In genomic region chr3:37183375-37183831, GRCh38 we compare ENCODE assay signal across 9 cellular contexts. TPM values are rescaled to one million over a fixed set of nuclear protein-coding genes. Genes with fewer than 3 reads are reported as not detected.
DNase-seq lines count a peak whose midpoint lies in the region; ATAC-seq and TF ChIP-seq lines count a peak whose summit lies in the region.
"Had no signal": no experiment of that assay in that cellular context is flagged by ENCODE, and none has a peak within 500 bp of the region (broad histone marks: within the 10 kb centered on the region; RNA-seq: fewer than 3 reads in every experiment).

No MANE protein-coding gene starts in this region.

- H3K9me3 Mint-ChIP-seq in CD4-positive, alpha-beta T cell: no peaks in the 10 kb centered on the region
- H3K9me3 Mint-ChIP-seq: activated T-cell treated with anti-CD3 and anti-CD28 coated beads, Interleukin-2, amount 50 U/mL, for 4 hours had no signal

- POLR2A ChIA-PET in CD4-positive, alpha-beta T cell (lab: Charles Lee): no interaction called here

- no peaks in the 10 kb centered on the region for H3K27me3 Mint-ChIP-seq in CD4-positive, alpha-beta T cell

- H3K27me3 ChIP-seq in mammary epithelial cell (ENCODE audit: insufficient read depth, low read length): no peaks in the 10 kb centered on the region
- no peaks in the 10 kb centered on the region for H3K27me3 ChIP-seq in left lung
- H3K27me3 ChIP-seq in tibial artery: no peaks in the 10 kb centered on the region
- no peaks in the 10 kb centered on the region for H3K27me3 ChIP-seq in CD4-positive, alpha-beta T cell (ENCODE audit: control insufficient read depth, insufficient read depth, low read length)

- 0% methylated on average over 3 of the region's 3 CpGs for WGBS in mammary epithelial cell (ENCODE audit: low coverage, missing lambda C conversion rate)

- peaks cover 55% of the 10 kb centered on the region for H3K4me1 ChIP-seq in mammary epithelial cell (ENCODE audit: insufficient read depth, low read length)
- H3K4me1 ChIP-seq in left lung: peaks cover 5 to 17% of the 10 kb centered on the region in 2 donors
- H3K4me1 ChIP-seq in tibial artery: peaks cover 0 to 50% (median 14%) of the 10 kb centered on the region in 4 donors

- H3K4me2 ChIP-seq in mammary epithelial cell (ENCODE audit: insufficient read depth, low read depth, low read length): peak overlapping the region; percentile 61

- dilution Hi-C loops in mammary epithelial cell (cut with HindIII; ENCODE audit: low sequenced_read_pairs): no loop called here

- H3K79me2 ChIP-seq in mammary epithelial cell (ENCODE audit: insufficient read depth, low read length): peaks cover 20% of the 10 kb centered on the region

- no peak overlapping the region for H3K4me3 Mint-ChIP-seq in CD4-positive, alpha-beta T cell
- H3K4me3 Mint-ChIP-seq: activated T-cell treated with anti-CD3 and anti-CD28 coated beads, Interleukin-2, amount 50 U/mL, for 4 hours had no signal

- DNase-seq in HS-5 (ENCODE audit: low read depth) (peak; percentile 97), mammary epithelial cell (peak; percentile 98), left lung (no peak), tibial artery (no peak), GM10266 (ENCODE audit: extremely low spot score) (no peak)
- no peak for DNase-seq in CD4-positive, alpha-beta T cell
- no peak for DNase-seq in activated naive CD4-positive, alpha-beta T cell (lab: John Stamatoyannopoulos, UW)
- DNase-seq: activated T-cell treated with anti-CD3 and anti-CD28 coated beads, Interleukin-2, amount 50 U/mL, for 4 hours had no signal

- H3K9me3 ChIP-seq in mammary epithelial cell (replicated peaks; ENCODE audit: insufficient read depth, low read length) (no peaks in the 10 kb centered on the region), left lung (no peaks in the 10 kb centered on the region), tibial artery (no peaks in the 10 kb centered on the region)
- H3K9me3 ChIP-seq in CD4-positive, alpha-beta T cell (ENCODE audit: control insufficient read depth, low read length): no peaks in the 10 kb centered on the region

- H3K4me3 ChIP-seq in mammary epithelial cell (replicated peaks in 1 of 3; ENCODE audit: insufficient read depth in 1 of 3, low read depth in 2 of 3, low read length in 3 of 3): no peak overlapping the region
- no peak overlapping the region for H3K4me3 ChIP-seq in left lung
- peak overlapping the region in 1 of 2 donors; percentile 0 for H3K4me3 ChIP-seq in tibial artery

- no peaks in the 10 kb centered on the region for H3K36me3 Mint-ChIP-seq in CD4-positive, alpha-beta T cell (ENCODE audit: low read depth)

- TF ChIP-seq CTCF in mammary epithelial cell (conservative IDR thresholded peaks at IDR 0.05 in 1 of 2, IDR thresholded peaks at IDR 0.05 in 1 of 2; ENCODE audit: extremely low read depth in 1 of 2, insufficient read depth in 1 of 2, low read depth in 1 of 2, low read length in 2 of 2): no peak
- TF ChIP-seq CTCF in left lung (IDR thresholded peaks at IDR 0.05): no peak
- no peak for TF ChIP-seq CTCF in tibial artery (IDR thresholded peaks at IDR 0.05)
- no peak for TF ChIP-seq CTCF in CD4-positive, alpha-beta T cell (IDR thresholded peaks at IDR 0.05)
- TF ChIP-seq CTCF in GM10266 (IDR thresholded peaks at IDR 0.05; ENCODE audit: control insufficient read depth, insufficient read depth, low read depth, missing control alignments): no peak

- CTCF ChIA-PET in mammary epithelial cell (lab: Charles Lee; ENCODE audit: low non-redundant PET): no interaction called here
- CTCF ChIA-PET in CD4-positive, alpha-beta T cell (lab: Charles Lee): no interaction called here

- H3K36me3 ChIP-seq in mammary epithelial cell (ENCODE audit: insufficient read depth, low read length) (no peaks in the 10 kb centered on the region), left lung (no peaks in the 10 kb centered on the region), tibial artery (no peaks in the 10 kb centered on the region)

- peaks cover 7% of the 10 kb centered on the region for H3K4me1 Mint-ChIP-seq in CD4-positive, alpha-beta T cell (ENCODE audit: low read depth)

- H3K27ac Mint-ChIP-seq in CD4-positive, alpha-beta T cell: no peak overlapping the region

- H4K20me1 ChIP-seq in mammary epithelial cell (ENCODE audit: insufficient read depth, low read length): no peaks in the 10 kb centered on the region

- H2AFZ ChIP-seq in mammary epithelial cell (ENCODE audit: low read depth, low read length): peak overlapping the region; percentile 28

- ATAC-seq in left lung (peak; percentile 81), HG02970 (IDR thresholded peaks at IDR 0.05; ENCODE audit: low FRiP score, unreplicated experiment) (no peak)
- ATAC-seq in CD4-positive, alpha-beta T cell (ENCODE audit: poor library complexity): no peak
- ATAC-seq: activated T-cell treated with anti-CD3 and anti-CD28 coated beads, Interleukin-2, amount 50 U/mL, for 4 hours had no signal

- in situ Hi-C loops in mammary epithelial cell (cut with MboI; ENCODE audit: low sequenced_read_pairs in 2 of 2): no loop called here

- no TSS peak for BruUV-seq in mammary epithelial cell (replicated peaks; lab: Mats Ljungman, UMichigan)

- intact Hi-C loops in mammary epithelial cell (cut with micrococcal nuclease): loop anchor here (1.0 to 2.0 kb wide), 2 partner anchors 13 to 27 kb away; no protein-coding TSS in a partner anchor
- intact Hi-C loops in left lung (cut with DNase I): no loop called here
- intact Hi-C loops in tibial artery (cut with DNase I; ENCODE audit: low total_unique reads): no loop called here
- intact Hi-C loops in CD4-positive, alpha-beta T cell (cut with DNase I, micrococcal nuclease): no loop called here

- H3K9ac ChIP-seq in mammary epithelial cell (ENCODE audit: insufficient read depth, low read length): peak overlapping the region; percentile 62

- H3K27ac ChIP-seq in mammary epithelial cell (ENCODE audit: insufficient read depth, low read depth, low read length) (peak overlapping the region; percentile 95), left lung (peak overlapping the region; percentile 56 to 81), tibial artery (peak overlapping the region; percentile 74 to 77)
- no peak overlapping the region for H3K27ac ChIP-seq in CD4-positive, alpha-beta T cell (ENCODE audit: low read depth, low read length)

RNA-seq across cellular contexts. Expression of gene LRRFIP2, which starts 9.0 kb away (rescaled TPM):
- total RNA-seq in mammary epithelial cell: 100 to 1,000 TPM in 1 of 2 donors, 10 to 100 TPM in 1; 78.7 to 122 TPM
- 45.8 TPM for polyA plus RNA-seq in mammary epithelial cell
- polyA minus RNA-seq in mammary epithelial cell: 41.5 TPM
- 10 to 100 TPM; 52.6 to 60.3 TPM for total RNA-seq in left lung
- total RNA-seq in CD4-positive, alpha-beta T cell: 10 to 100 TPM; 34.2 to 34.8 TPM

RNA-seq across cellular contexts. Expression of gene GOLGA4, which starts 59.7 kb away (rescaled TPM):
- total RNA-seq in mammary epithelial cell: 10 to 100 TPM; 61.8 to 84.2 TPM
- 18.6 TPM for polyA plus RNA-seq in mammary epithelial cell
- polyA minus RNA-seq in mammary epithelial cell: 46.5 TPM
- total RNA-seq in left lung: 100 to 1,000 TPM in 1 of 2 donors, 10 to 100 TPM in 1; 96.1 to 108 TPM
- 10 to 100 TPM; 50.2 TPM for total RNA-seq in CD4-positive, alpha-beta T cell

Comparison
In these comparisons a context has a peak if more than half of its experiments do, and no peak if none do; other contexts are left out.
1. DNase-seq: peak in HS-5 (single experiment) and mammary epithelial cell (single experiment); none in left lung (0 of 2), tibial artery (0 of 2), CD4-positive, alpha-beta T cell (0 of 10), GM10266 (single experiment) and activated naive CD4-positive, alpha-beta T cell (0 of 4).